ENCODE assay signal across 18 cellular contexts in genomic region chr7:139931190-139932007, GRCh38.
DNase-seq lines count a peak whose midpoint lies in the region; ATAC-seq, FAIRE-seq and TF ChIP-seq lines count a peak whose summit lies in the region.
"Had no signal": no experiment of that assay in that cellular context is flagged by ENCODE, and none has a peak within 500 bp of the region (broad histone marks: within the 10 kb centered on the region; RNA-seq: fewer than 3 reads in every experiment).

No MANE protein-coding gene starts in this region.

- POLR2A ChIA-PET in HEK293 (lab: Yijun Ruan, JAX) (no interaction called here), K562 (lab: Yijun Ruan, JAX) (interaction anchor here (1.2 kb wide), 1 partner anchor 9 kb away, joined by 5 read pairs; no protein-coding TSS in a partner anchor)

- TF ChIP-seq POLR2A in K562 (conservative IDR thresholded peaks at IDR 0.05): no peak

- H4K20me1 ChIP-seq in K562 (replicated peaks; ENCODE audit: control insufficient read depth, insufficient read depth, low read length): no peaks in the 10 kb centered on the region; the same call in 1 of the 2 replicates

- H3K36me3 ChIP-seq in HEK293 (ENCODE audit: control insufficient read depth in 2 of 2, insufficient read depth in 1 of 2, low read length in 2 of 2) (no peaks in the 10 kb centered on the region), K562 (ENCODE audit: control insufficient read depth, insufficient read depth, low read length) (peaks cover 9% of the 10 kb centered on the region; the same call in 2 of the 3 replicates)
- H3K36me3 ChIP-seq: Peyer's patch had no signal

- no peaks in the 10 kb centered on the region for H3K9me3 ChIP-seq in HEK293 (ENCODE audit: control insufficient read depth, insufficient read depth, low read depth, low read length)
- H3K9me3 ChIP-seq in K562 (replicated peaks; ENCODE audit: control insufficient read depth, insufficient read depth, low read depth, low read length): no peaks in the 10 kb centered on the region
- H3K9me3 ChIP-seq: Peyer's patch had no signal

- H3K27ac ChIP-seq in HEK293 (ENCODE audit: extremely low read depth, low read depth, low read length): no peak overlapping the region
- H3K27ac ChIP-seq in K562 (ENCODE audit: extremely low read depth, low read depth, low read length): no peak overlapping the region
- H3K27ac ChIP-seq: 22Rv1, C4-2B, Peyer's patch had no signal

- ATAC-seq in K562: no peak

- TF ChIP-seq CTCF in HEK293 (tag by site-specific recombination; IDR thresholded peaks at IDR 0.05): no peak
- no peak for TF ChIP-seq CTCF in K562 (IDR thresholded peaks at IDR 0.05 in 2 of 3, conservative IDR thresholded peaks at IDR 0.05 in 1 of 3; ENCODE audit: insufficient read depth in 2 of 3, low read depth in 1 of 3, low read length in 3 of 3)

- H3K27me3 ChIP-seq in K562 (ENCODE audit: control insufficient read depth in 2 of 2, insufficient read depth in 2 of 2, low read length in 2 of 2): no peaks in the 10 kb centered on the region
- H3K27me3 ChIP-seq: Peyer's patch had no signal

- DNase-seq in T-helper 2 cell treated with Interferon-gamma antibody and Interleukin-4, amounts not matched to agents 5 μg/mL and 100 μg/mL, for 36 hours (ENCODE audit: low spot score): peak; percentile 32
- DNase-seq in T-helper 2 cell (no peak), K562 (ENCODE audit: extremely low read depth in 1 of 4, low spot score in 3 of 4) (no peak), islet precursor cell (no peak)
- DNase-seq in activated naive CD4-positive, alpha-beta T cell treated with anti-CD3 and anti-CD28 coated beads for 36 hours: peak; percentile 19
- DNase-seq in activated naive CD4-positive, alpha-beta T cell (lab: John Stamatoyannopoulos, UW): no peak
- DNase-seq in activated effector memory CD4-positive, alpha-beta T cell treated with Interleukin-2 at 50 U/mL for 16 hours: no peak
- DNase-seq: AML-193; DMS79; NCI-H1105 treated with DMSO at 0.1 percent for 48 hours; NCI-H1694 treated with DMSO at 0.1 percent for 48 hours; NK-92 treated with Interleukin-12 subunit alpha and Interleukin-12 subunit beta, amount 100 ng/mL, for 24 hours; Peyer's patch had no signal

- peaks cover 10% of the 10 kb centered on the region for H3K27me3 Mint-ChIP-seq in T-helper 2 cell treated with Interferon-gamma antibody and Interleukin-4, amounts not matched to agents 5 μg/mL and 100 μg/mL, for 36 hours (ENCODE audit: low read depth)
- H3K27me3 Mint-ChIP-seq in activated naive CD4-positive, alpha-beta T cell treated with anti-CD3 and anti-CD28 coated beads for 36 hours (ENCODE audit: low read depth): no peaks in the 10 kb centered on the region

- no peaks in the 10 kb centered on the region for H3K79me2 ChIP-seq in K562 (ENCODE audit: control insufficient read depth, insufficient read depth, low read length)

- in situ Hi-C loops in K562 (cut with MboI): no loop called here

- H3K4me1 ChIP-seq in HEK293 (ENCODE audit: control insufficient read depth, insufficient read depth, low read length) (no peaks in the 10 kb centered on the region), K562 (replicated peaks in 1 of 2; ENCODE audit: control insufficient read depth in 2 of 2, insufficient read depth in 2 of 2, low read length in 2 of 2) (peaks cover 0 to 3% of the 10 kb centered on the region in 2 experiments; a peak in 1 of 5 replicates)
- H3K4me1 ChIP-seq: Peyer's patch had no signal

- intact Hi-C loops in activated naive CD4-positive, alpha-beta T cell treated with anti-CD3 and anti-CD28 coated beads for 36 hours (cut with micrococcal nuclease): no loop called here
- intact Hi-C loops in K562 (cut with micrococcal nuclease): no loop called here

- no peak for TF ChIP-seq EP300 in K562 (IDR thresholded peaks at IDR 0.05; ENCODE audit: low read length)

- H3K36me3 Mint-ChIP-seq in T-helper 2 cell treated with Interferon-gamma antibody and Interleukin-4, amounts not matched to agents 5 μg/mL and 100 μg/mL, for 36 hours (ENCODE audit: low read depth): no peaks in the 10 kb centered on the region
- H3K36me3 Mint-ChIP-seq in activated naive CD4-positive, alpha-beta T cell treated with anti-CD3 and anti-CD28 coated beads for 36 hours (ENCODE audit: low read depth): no peaks in the 10 kb centered on the region

- H3K4me2 ChIP-seq in K562 (ENCODE audit: insufficient read depth, low read length): no peak overlapping the region

- H2AFZ ChIP-seq in K562 (ENCODE audit: low read depth, low read length): no peak overlapping the region

- WGBS in K562 (ENCODE audit: insufficient coverage, low coverage, missing lambda C conversion rate): 56% methylated on average over 9 of the region's 9 CpGs

- H3K4me3 ChIP-seq in HEK293 (ENCODE audit: low read depth, low read length): no peak overlapping the region
- H3K4me3 ChIP-seq in K562: no peak overlapping the region
- H3K4me3 ChIP-seq: Peyer's patch had no signal

- peaks cover 2% of the 10 kb centered on the region for H3K4me1 Mint-ChIP-seq in T-helper 2 cell treated with Interferon-gamma antibody and Interleukin-4, amounts not matched to agents 5 μg/mL and 100 μg/mL, for 36 hours (ENCODE audit: low read depth)
- H3K4me1 Mint-ChIP-seq in activated naive CD4-positive, alpha-beta T cell treated with anti-CD3 and anti-CD28 coated beads for 36 hours (ENCODE audit: low read depth): peaks cover 7% of the 10 kb centered on the region

- BruUV-seq in K562 (replicated peaks; lab: Mats Ljungman, UMichigan): no TSS peak

- no peaks in the 10 kb centered on the region for H3K9me1 ChIP-seq in K562 (ENCODE audit: control insufficient read depth, insufficient read depth, low read length)

- no peak for FAIRE-seq in K562 (lab: Jason Lieb, UNC)
- FAIRE-seq: D721Med, H1 had no signal

- no peak overlapping the region for H3K27ac Mint-ChIP-seq in T-helper 2 cell treated with Interferon-gamma antibody and Interleukin-4, amounts not matched to agents 5 μg/mL and 100 μg/mL, for 36 hours
- no peak overlapping the region for H3K27ac Mint-ChIP-seq in activated naive CD4-positive, alpha-beta T cell treated with anti-CD3 and anti-CD28 coated beads for 36 hours

- no peak for TF ChIP-seq RAD21 in K562 (CRISPR knock-in tag; conservative IDR thresholded peaks at IDR 0.05 in 1 of 2, IDR thresholded peaks at IDR 0.05 in 1 of 2)

- H3K9me3 Mint-ChIP-seq in T-helper 2 cell treated with Interferon-gamma antibody and Interleukin-4, amounts not matched to agents 5 μg/mL and 100 μg/mL, for 36 hours: no peaks in the 10 kb centered on the region
- H3K9me3 Mint-ChIP-seq in activated naive CD4-positive, alpha-beta T cell treated with anti-CD3 and anti-CD28 coated beads for 36 hours: peaks cover 2% of the 10 kb centered on the region

- H3K9ac ChIP-seq in K562 (ENCODE audit: insufficient read depth in 1 of 2, low read depth in 2 of 2, low read length in 2 of 2): no peak overlapping the region

- CTCF ChIA-PET in activated naive CD4-positive, alpha-beta T cell treated with anti-CD3 and anti-CD28 coated beads for 36 hours (lab: Charles Lee): interaction anchor here (1.3 kb wide), 2 partner anchors 71 to 329 kb away, joined by 3 read pairs; no protein-coding TSS in a partner anchor
- CTCF ChIA-PET in HEK293 (lab: Yijun Ruan, JAX) (interaction anchor here (0.6 kb wide), 1 partner anchor 305 kb away, joined by 3 read pairs; no protein-coding TSS in a partner anchor), K562 (lab: Yijun Ruan, JAX; ENCODE audit: low intra/inter-chr PET ratio) (no interaction called here)

- H3K4me3 Mint-ChIP-seq in T-helper 2 cell treated with Interferon-gamma antibody and Interleukin-4, amounts not matched to agents 5 μg/mL and 100 μg/mL, for 36 hours: no peak overlapping the region
- no peak overlapping the region for H3K4me3 Mint-ChIP-seq in activated naive CD4-positive, alpha-beta T cell treated with anti-CD3 and anti-CD28 coated beads for 36 hours

TF ChIP-seq in HEK293, 187 proteins besides CTCF, POLR2A, EP300 and RAD21 (continues in another document):
- no peak for TF ChIP-seq SP2 (tag by site-specific recombination; IDR thresholded peaks at IDR 0.05)
- TF ChIP-seq TCF7L2 (IDR thresholded peaks at IDR 0.05; ENCODE audit: borderline replicate concordance, low read depth, low read length): no peak
- no peak for TF ChIP-seq PATZ1 (tag by site-specific recombination; IDR thresholded peaks at IDR 0.05)
- no peak for TF ChIP-seq ZNF768 (tag by site-specific recombination; IDR thresholded peaks at IDR 0.05)

TF ChIP-seq in K562, 482 proteins besides CTCF, POLR2A, EP300 and RAD21 (continues in another document):
- TF ChIP-seq TFE3 (CRISPR knock-in tag; IDR thresholded peaks at IDR 0.05): no peak
- no peak for TF ChIP-seq ERF (CRISPR knock-in tag; IDR thresholded peaks at IDR 0.05)
- no peak for TF ChIP-seq MTA2 (IDR thresholded peaks at IDR 0.05; ENCODE audit: low read depth)
- TF ChIP-seq MEF2D (tag; conservative IDR thresholded peaks at IDR 0.05; ENCODE audit: low read depth): no peak
- TF ChIP-seq IRF2 (CRISPR knock-in tag; IDR thresholded peaks at IDR 0.05): peak; percentile 62
- TF ChIP-seq NFRKB (IDR thresholded peaks at IDR 0.05; ENCODE audit: low read depth): no peak

Comparison
In these comparisons a context has a peak if more than half of its experiments do, and no peak if none do; other contexts are left out.
1. DNase-seq: peak in T-helper 2 cell treated with Interferon-gamma antibody and Interleukin-4, amounts not matched to agents 5 μg/mL and 100 μg/mL, for 36 hours (single experiment) and activated naive CD4-positive, alpha-beta T cell treated with anti-CD3 and anti-CD28 coated beads for 36 hours (single experiment); none in T-helper 2 cell (0 of 5), activated naive CD4-positive, alpha-beta T cell (0 of 4), K562 (0 of 4), islet precursor cell (single experiment) and activated effector memory CD4-positive, alpha-beta T cell treated with Interleukin-2 at 50 U/mL for 16 hours (single experiment).